Comparison of ENCODE assay signal across 8 cellular contexts in genomic region chrX:65581661-65582339, GRCh38. TPM values are rescaled to one million over a fixed set of nuclear protein-coding genes. Genes with fewer than 3 reads are reported as not detected.
A peak's percentile ranks its signal among the peaks of the same experiment; 100 is the strongest.
DNase-seq lines count a peak whose midpoint lies in the region; ATAC-seq and TF ChIP-seq lines count a peak whose summit lies in the region.

No MANE protein-coding gene starts in this region.

- H3K36me3 ChIP-seq in PC-9 (ENCODE audit: low read depth): no peaks in the 10 kb centered on the region

- H3K79me2 ChIP-seq in PC-9 (ENCODE audit: low read depth): no peaks in the 10 kb centered on the region

- no peaks in the 10 kb centered on the region for H3K27me3 ChIP-seq in PC-9 (ENCODE audit: insufficient read depth, low read depth)

- CTCF ChIA-PET in PC-9 (lab: Charles Lee): interaction anchor here (0.5 kb wide), 1 partner anchor 1155 kb away, joined by 10 read pairs; no protein-coding TSS in a partner anchor

- no peaks in the 10 kb centered on the region for H3K4me1 ChIP-seq in PC-9 (replicated peaks; ENCODE audit: insufficient read depth)

- intact Hi-C loops in PC-9 (cut with micrococcal nuclease; ENCODE audit: unreplicated experiment): loop anchor here (1.0 kb wide), 1 partner anchor 405 kb away; no protein-coding TSS in a partner anchor

- H3K9me3 ChIP-seq in PC-9 (ENCODE audit: insufficient read depth, low read depth): no peaks in the 10 kb centered on the region

- peak; percentile 85 for ATAC-seq in GM21447 (IDR thresholded peaks at IDR 0.05; ENCODE audit: unreplicated experiment)

- no peaks in the 10 kb centered on the region for H4K20me1 ChIP-seq in PC-9 (ENCODE audit: insufficient read depth)

- no peak overlapping the region for H3K4me3 ChIP-seq in PC-9

- no peak overlapping the region for H2AFZ ChIP-seq in PC-9

- H3F3A ChIP-seq in PC-9 (ENCODE audit: insufficient read depth, low read depth): no peaks in the 10 kb centered on the region

- no TSS peak for BruUV-seq in PC-9 (replicated peaks; lab: Mats Ljungman, UMichigan)

- H3K9me2 ChIP-seq in PC-9 (ENCODE audit: insufficient read depth): no peaks in the 10 kb centered on the region

- no peak overlapping the region for H3K4me2 ChIP-seq in PC-9

- peak; percentile 81 for TF ChIP-seq CTCF in PC-9 (conservative IDR thresholded peaks at IDR 0.05)

- H3K27ac ChIP-seq in PC-9: no peak overlapping the region

- POLR2A ChIA-PET in PC-9 (lab: Charles Lee; ENCODE audit: unreplicated experiment): no interaction called here

- DNase-seq in EH (ENCODE audit: low read depth) (peak; percentile 73), HT-29 (ENCODE audit: low spot score) (peak; percentile 86), PC-9 (peak in 1 of 2 experiments; percentile 49), activated T-helper 1 cell treated with Interleukin-2 at 50 U/mL for 16 hours (ENCODE audit: low read depth) (peak; percentile 34), fibroblast of the conjunctiva (ENCODE audit: low read depth) (peak; percentile 31), nucleus accumbens (lab: John Stamatoyannopoulos, UW) (peak in 43 of 56 donors; percentile 0 to 61 (median 13)), cerebellar nuclear complex (lab: John Stamatoyannopoulos, UW) (no peak)

RNA-seq across cellular contexts. Expression of gene LAS1L, which starts 47.2 kb away (rescaled TPM):
- total RNA-seq in HT-29 (2014; rRNA removed; shearing (Covaris generic)): 41.5 and 50.6 TPM in 2 replicates
- total RNA-seq in PC-9 (2021): 47.3 and 48.3 TPM in 2 replicates

Comparison
In these comparisons a context has a peak if more than half of its experiments do, and no peak if none do; other contexts are left out.
1. DNase-seq: peak in EH (single experiment), HT-29 (single experiment), activated T-helper 1 cell treated with Interleukin-2 at 50 U/mL for 16 hours (single experiment), fibroblast of the conjunctiva (single experiment) and nucleus accumbens (43 of 56); none in cerebellar nuclear complex (0 of 2).